In the genomic region with DNA sequence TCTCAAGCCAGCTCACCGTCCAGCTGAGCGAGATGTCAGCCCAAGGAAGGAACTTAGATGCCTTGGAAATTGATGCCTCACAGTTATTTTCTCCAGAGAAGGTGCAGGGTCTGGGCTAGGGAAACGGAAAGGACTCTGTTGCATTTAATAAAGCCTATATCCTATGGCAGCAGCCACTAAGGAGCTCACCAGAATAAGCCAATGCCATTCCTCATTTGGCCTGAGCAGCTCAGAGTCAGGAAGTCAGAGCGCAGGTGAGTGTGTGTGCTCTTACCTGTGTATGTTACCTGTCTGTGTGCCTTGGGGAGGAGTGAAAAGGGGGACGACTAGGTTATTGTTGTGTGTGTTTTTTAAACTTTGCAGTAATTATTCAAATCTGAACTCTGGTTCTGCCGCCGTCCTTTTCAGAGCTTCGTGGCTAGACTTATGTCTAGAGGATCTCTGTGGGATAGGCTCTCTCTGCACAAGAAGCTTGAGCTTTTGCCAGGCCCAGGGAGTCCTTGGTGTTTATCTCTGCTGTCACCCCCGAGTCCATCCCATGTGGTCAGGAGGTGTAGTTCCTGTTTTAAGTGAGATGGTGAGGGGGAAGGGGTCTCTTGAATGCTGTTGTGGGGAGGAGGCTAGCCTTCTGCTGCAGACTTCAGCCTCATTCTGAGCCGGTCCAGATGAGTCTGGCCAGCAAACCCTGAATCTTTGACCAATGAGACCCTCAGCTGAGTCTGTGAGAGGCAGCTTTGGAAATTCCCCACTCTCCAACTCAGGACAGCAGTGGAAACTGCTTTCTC, we compare ENCODE assay signal across 7 cellular contexts. TPM values are rescaled to one million over a fixed set of nuclear protein-coding genes. Genes with fewer than 3 reads are reported as not detected.
A peak's percentile ranks its signal among the peaks of the same experiment; 100 is the strongest.
DNase-seq lines count a peak whose midpoint lies in the region; ATAC-seq and TF ChIP-seq lines count a peak whose summit lies in the region.

No MANE protein-coding gene starts in this region.

- H3K27me3 Mint-ChIP-seq in dendritic cell treated with granulocyte-macrophage colony-stimulating factor and Interleukin-4, amounts not matched to agents 40 ng/mL and 50 ng/mL, for 4 days: peaks cover 41% of the 10 kb centered on the region

- H3K4me1 Mint-ChIP-seq in dendritic cell treated with granulocyte-macrophage colony-stimulating factor and Interleukin-4, amounts not matched to agents 40 ng/mL and 50 ng/mL, for 4 days (ENCODE audit: low read depth): peaks cover 78% of the 10 kb centered on the region

- TF ChIP-seq POLR2A in sigmoid colon (IDR thresholded peaks at IDR 0.05): no peak

- H3K36me3 ChIP-seq in NT2/D1 (ENCODE audit: insufficient read depth, insufficient read length, low read length) (no peaks in the 10 kb centered on the region), sigmoid colon (no peaks in the 10 kb centered on the region)

- H3K9me3 Mint-ChIP-seq in dendritic cell treated with granulocyte-macrophage colony-stimulating factor and Interleukin-4, amounts not matched to agents 40 ng/mL and 50 ng/mL, for 4 days: no peaks in the 10 kb centered on the region

- H3K4me3 ChIP-seq in NT2/D1 (ENCODE audit: insufficient read length, low read depth) (peak overlapping the region; percentile 9), sigmoid colon (peak overlapping the region in 3 of 4 donors; percentile 62 to 71 (median 64))

- no peak for TF ChIP-seq EP300 in sigmoid colon (IDR thresholded peaks at IDR 0.05)

- peak overlapping the region; percentile 46 for H3K9ac ChIP-seq in NT2/D1 (ENCODE audit: insufficient read length, low read depth)

- DNase-seq in G401 (ENCODE audit: low spot score): peak; percentile 65
- DNase-seq in NT2/D1 (ENCODE audit: low read depth, low spot score): no peak
- DNase-seq in sigmoid colon: no peak
- DNase-seq in stimulated activated CD4-positive, alpha-beta T cell treated with anti-CD3 and anti-CD28 coated beads, Interleukin-2, amount 100 ng/mL, for 48 hours: no peak

- ATAC-seq in HG02642 (IDR thresholded peaks at IDR 0.05; ENCODE audit: poor library complexity, unreplicated experiment) (no peak), GM18858 (IDR thresholded peaks at IDR 0.05; ENCODE audit: unreplicated experiment) (no peak)

- H3K27ac ChIP-seq in sigmoid colon: peak overlapping the region in 3 of 4 donors; percentile 58 to 62 (median 60)

- in situ Hi-C loops in G401 (cut with HindIII; ENCODE audit: low sequenced_read_pairs): no loop called here

- H3K4me1 ChIP-seq in NT2/D1 (ENCODE audit: insufficient read depth, insufficient read length) (peaks cover 13% of the 10 kb centered on the region), sigmoid colon (peaks cover 0 to 39% (median 32%) of the 10 kb centered on the region in 4 donors)

- TF ChIP-seq CTCF in sigmoid colon (IDR thresholded peaks at IDR 0.05): no peak

- no peaks in the 10 kb centered on the region for H3K9me3 ChIP-seq in NT2/D1 (ENCODE audit: insufficient read depth, low read length)
- H3K9me3 ChIP-seq in sigmoid colon: no peaks in the 10 kb centered on the region

- peak overlapping the region; percentile 88 for H3K27ac Mint-ChIP-seq in dendritic cell treated with granulocyte-macrophage colony-stimulating factor and Interleukin-4, amounts not matched to agents 40 ng/mL and 50 ng/mL, for 4 days

- intact Hi-C loops in dendritic cell treated with granulocyte-macrophage colony-stimulating factor and Interleukin-4, amounts not matched to agents 40 ng/mL and 50 ng/mL, for 4 days (cut with micrococcal nuclease): loop anchor here (1.0 kb wide), 1 partner anchor 26 kb away; no protein-coding TSS in a partner anchor
- intact Hi-C loops in sigmoid colon (cut with DNase I): loop anchor here (1.0 kb wide), 1 partner anchor 26 kb away; no protein-coding TSS in a partner anchor

- peak overlapping the region; percentile 91 for H3K4me3 Mint-ChIP-seq in dendritic cell treated with granulocyte-macrophage colony-stimulating factor and Interleukin-4, amounts not matched to agents 40 ng/mL and 50 ng/mL, for 4 days

- H3K36me3 Mint-ChIP-seq in dendritic cell treated with granulocyte-macrophage colony-stimulating factor and Interleukin-4, amounts not matched to agents 40 ng/mL and 50 ng/mL, for 4 days (ENCODE audit: low read depth): peaks cover 58% of the 10 kb centered on the region

- H3K27me3 ChIP-seq in NT2/D1 (ENCODE audit: insufficient read depth, insufficient read length) (peaks cover 16% of the 10 kb centered on the region), sigmoid colon (no peaks in the 10 kb centered on the region)

- WGBS in sigmoid colon, 2 donors: 46 to 50% methylated on average over 10 of the region's 10 CpGs

RNA-seq across cellular contexts. Expression of gene TMCC2, which starts 2.4 kb away (rescaled TPM):
- 5.4 and 6.2 TPM in 2 replicates for total RNA-seq in G401 (2014; rRNA removed; shearing (Covaris generic))
- total RNA-seq in sigmoid colon: 1 to 10 TPM; 4.3 to 6.4 (median 5.6) TPM
- 1 to 10 TPM in 1 of 3 donors, not detected in 2; 1.1 TPM for polyA plus RNA-seq in sigmoid colon

RNA-seq across cellular contexts. Expression of gene DSTYK, which starts 18.6 kb away (rescaled TPM):
- total RNA-seq in G401 (2014; rRNA removed; shearing (Covaris generic)): 5.5 and 8.6 TPM in 2 replicates
- 10 to 100 TPM in 3 of 4 donors, 1 to 10 TPM in 1; 9.1 to 13.3 (median 12.7) TPM for total RNA-seq in sigmoid colon
- 1 to 10 TPM; 1.6 to 3.8 (median 2.4) TPM for polyA plus RNA-seq in sigmoid colon
